10 cellular contexts compared by ENCODE assay signal in genomic region chrX:23699636-23700194, GRCh38. TPM values are rescaled to one million over a fixed set of nuclear protein-coding genes. Genes with fewer than 3 reads are reported as not detected.
DNase-seq lines count a peak whose midpoint lies in the region; ATAC-seq, FAIRE-seq and TF ChIP-seq lines count a peak whose summit lies in the region.
"Had no signal": no experiment of that assay in that cellular context is flagged by ENCODE, and none has a peak within 500 bp of the region (broad histone marks: within the 10 kb centered on the region; RNA-seq: fewer than 3 reads in every experiment).

No MANE protein-coding gene starts in this region.

- no peaks in the 10 kb centered on the region for H3K27me3 ChIP-seq in NT2/D1 (ENCODE audit: insufficient read depth, insufficient read length)
- H3K27me3 ChIP-seq: SJCRH30 had no signal

- TF ChIP-seq CTCF in kidney (IDR thresholded peaks at IDR 0.05; ENCODE audit: borderline replicate concordance, extremely low read depth, insufficient read depth), result no peak

- H3K4me1 ChIP-seq in NT2/D1 (ENCODE audit: insufficient read depth, insufficient read length), result no peaks in the 10 kb centered on the region
- H3K4me1 ChIP-seq in kidney (ENCODE audit: control insufficient read depth in 1 of 2, insufficient read depth in 1 of 2, low read depth in 1 of 2, low read length in 2 of 2), result no peaks in the 10 kb centered on the region
- H3K4me1 ChIP-seq: SJCRH30 had no signal

- peak; percentile 84 for ATAC-seq in GM21423 (IDR thresholded peaks at IDR 0.05; ENCODE audit: unreplicated experiment)
- ATAC-seq in effector memory CD8-positive, alpha-beta T cell (replicated peaks), result no peak
- no peak for ATAC-seq in HG03432 (IDR thresholded peaks at IDR 0.05; ENCODE audit: unreplicated experiment)

- H3K27me3 Mint-ChIP-seq in effector memory CD8-positive, alpha-beta T cell, result no peaks in the 10 kb centered on the region

- H3K4me3 Mint-ChIP-seq in effector memory CD8-positive, alpha-beta T cell, result peak overlapping the region; percentile 10 to 56

- H3K36me3 ChIP-seq in NT2/D1 (ENCODE audit: insufficient read depth, insufficient read length, low read length), result peaks cover 39% of the 10 kb centered on the region
- peaks cover 0 to 2% of the 10 kb centered on the region in 2 donors for H3K36me3 ChIP-seq in kidney (ENCODE audit: control insufficient read depth in 1 of 2, insufficient read depth in 2 of 2, low read length in 2 of 2)

- H3K9ac ChIP-seq in NT2/D1 (ENCODE audit: insufficient read length, low read depth) (no peak overlapping the region), kidney (ENCODE audit: low read length in 2 of 2) (no peak overlapping the region)

- FAIRE-seq in kidney (lab: Jason Lieb, UNC), result no peak
- FAIRE-seq: endometrium had no signal

- no peaks in the 10 kb centered on the region for H3K4me1 Mint-ChIP-seq in effector memory CD8-positive, alpha-beta T cell (ENCODE audit: low read depth in 2 of 2)

- DNase-seq in NT2/D1 (ENCODE audit: low read depth, low spot score) (peak; percentile 9), pulmonary artery endothelial cell (ENCODE audit: low read depth, low spot score) (peak; percentile 11), dedifferentiated amniotic fluid mesenchymal stem cell (ENCODE audit: extremely low spot score) (no peak), kidney (no peak), T1000 (lab: John Stamatoyannopoulos, UW) (no peak)
- no peak for DNase-seq in effector memory CD8-positive, alpha-beta T cell
- DNase-seq: SJCRH30 had no signal

- peaks cover 18% of the 10 kb centered on the region for H3K36me3 Mint-ChIP-seq in effector memory CD8-positive, alpha-beta T cell (ENCODE audit: insufficient read depth)

- H3K9me3 ChIP-seq in NT2/D1 (ENCODE audit: insufficient read depth, low read length) (no peaks in the 10 kb centered on the region), kidney (ENCODE audit: control insufficient read depth in 1 of 2, low read length in 2 of 2) (no peaks in the 10 kb centered on the region)
- H3K9me3 ChIP-seq: SJCRH30 had no signal

- no peak overlapping the region for H3K27ac ChIP-seq in kidney (ENCODE audit: low read depth in 2 of 2, low read length in 2 of 2)
- H3K27ac ChIP-seq: SJCRH30 had no signal

- no peaks in the 10 kb centered on the region for H3K9me3 Mint-ChIP-seq in effector memory CD8-positive, alpha-beta T cell

- H3K4me3 ChIP-seq in NT2/D1 (ENCODE audit: insufficient read length, low read depth) (no peak overlapping the region), kidney (ENCODE audit: low read length in 2 of 2) (no peak overlapping the region)
- H3K4me3 ChIP-seq: SJCRH30 had no signal

- peak overlapping the region; percentile 55 to 87 for H3K27ac Mint-ChIP-seq in effector memory CD8-positive, alpha-beta T cell

- intact Hi-C loops in kidney (cut with DNase I), result loop anchor here (10.0 kb wide), 1 partner anchor 205 kb away; the partner anchor contains the start of genes APOO and CXorf58

RNA-seq across cellular contexts. Expression of gene PRDX4, which starts 32.4 kb away (rescaled TPM):
- total RNA-seq in pulmonary artery endothelial cell (170 and 274 TPM in 2 replicates), kidney (58.3 TPM)
- 77.7 TPM for polyA plus RNA-seq in kidney (ENCODE audit: insufficient read depth, low read depth, low replicate concordance)

RNA-seq across cellular contexts. Expression of gene ACOT9, which starts 43.4 kb away (rescaled TPM):
- total RNA-seq in pulmonary artery endothelial cell (77.8 and 81.6 TPM in 2 replicates), kidney (42.7 TPM)
- 24.9 TPM for polyA plus RNA-seq in kidney (ENCODE audit: insufficient read depth, low read depth, low replicate concordance)

Comparison
In these comparisons a context has a peak if more than half of its experiments do, and no peak if none do; other contexts are left out.
1. DNase-seq: peak in NT2/D1 (single experiment) and pulmonary artery endothelial cell (single experiment); none in effector memory CD8-positive, alpha-beta T cell (0 of 3), dedifferentiated amniotic fluid mesenchymal stem cell (single experiment), kidney (single experiment) and T1000 (single experiment).